In genomic region chr1:194341587-194341986, GRCh38 we compare ENCODE assay signal across 24 cellular contexts.
"Had no signal": no experiment of that assay in that cellular context is flagged by ENCODE, and none has a peak within 500 bp of the region (broad histone marks: within the 10 kb centered on the region; RNA-seq: fewer than 3 reads in every experiment).

No MANE protein-coding gene starts in this region.

- DNase-seq: activated CD4-positive, alpha-beta T cell treated with anti-CD3 and anti-CD28 coated beads, Interleukin-2, amount 50 U/mL, for 48 hours; activated naive CD4-positive, alpha-beta T cell treated with Interleukin-2 at 50 U/mL for 16 hours; activated naive CD8-positive, alpha-beta T cell treated with anti-CD3 and anti-CD28 coated beads, Interleukin-2, amount 10 ng/mL, durations not matched to agents 7 days and 5 days; amniotic stem cell; colonic mucosa; dorsolateral prefrontal cortex; effector memory CD8-positive, alpha-beta T cell; heart left ventricle; left ventricle myocardium superior; midbrain; natural killer cell; retina; sigmoid colon; stimulated activated CD4-positive, alpha-beta T cell treated with anti-CD3 and anti-CD28 coated beads, Interleukin-15, amount 100 ng/mL, for 24 hours; stimulated activated naive B cell treated with anti-CD40 and anti-IgM and Interleukin-4, amounts not matched to agents 10 μg/mL and 1 μg/mL and 100 μg/mL, for 72 hours; T-cell; upper lobe of left lung; WERI-Rb-1 had no signal

- H3K36me3 Mint-ChIP-seq: activated naive CD8-positive, alpha-beta T cell treated with anti-CD3 and anti-CD28 coated beads, Interleukin-2, amount 10 ng/mL, durations not matched to agents 7 days and 5 days; natural killer cell; stimulated activated naive B cell treated with anti-CD40 and anti-IgM and Interleukin-4, amounts not matched to agents 10 μg/mL and 1 μg/mL and 100 μg/mL, for 72 hours; T-cell had no signal

- H3K27ac Mint-ChIP-seq: activated naive CD8-positive, alpha-beta T cell treated with anti-CD3 and anti-CD28 coated beads, Interleukin-2, amount 10 ng/mL, durations not matched to agents 7 days and 5 days; activated T-helper 2 cell treated with anti-CD3 and anti-CD28 coated beads, Interferon-gamma antibody, Interleukin-2, Interleukin-4, amounts not matched to agents 10 μg/mL and 5 μg/mL and 100 μg/mL, durations not matched to agents 14 hours and 24 hours and 36 hours; effector memory CD8-positive, alpha-beta T cell; natural killer cell; progenitor cell of endocrine pancreas; stimulated activated naive B cell treated with anti-CD40 and anti-IgM and Interleukin-4, amounts not matched to agents 10 μg/mL and 1 μg/mL and 100 μg/mL, for 72 hours; T-cell had no signal

- ATAC-seq: effector memory CD8-positive, alpha-beta T cell; esophagus mucosa; heart left ventricle; left ventricle myocardium superior; natural killer cell; stimulated activated naive B cell treated with anti-CD40 and anti-IgM and Interleukin-4, amounts not matched to agents 10 μg/mL and 1 μg/mL and 100 μg/mL, for 72 hours; T-cell had no signal

- H3K27me3 ChIP-seq: breast epithelium, colonic mucosa, dorsolateral prefrontal cortex, heart left ventricle, sigmoid colon, upper lobe of left lung had no signal

- H3K9me3 ChIP-seq: breast epithelium, colonic mucosa, heart left ventricle, sigmoid colon, upper lobe of left lung had no signal

- H3K4me1 ChIP-seq: breast epithelium, colonic mucosa, heart left ventricle, sigmoid colon, upper lobe of left lung had no signal

- H3K27ac ChIP-seq: breast epithelium, colonic mucosa, dorsolateral prefrontal cortex, heart left ventricle, sigmoid colon, upper lobe of left lung, WERI-Rb-1 had no signal

- H3K27me3 Mint-ChIP-seq: activated naive CD8-positive, alpha-beta T cell treated with anti-CD3 and anti-CD28 coated beads, Interleukin-2, amount 10 ng/mL, durations not matched to agents 7 days and 5 days; central memory CD8-positive, alpha-beta T cell; effector memory CD8-positive, alpha-beta T cell; progenitor cell of endocrine pancreas; stimulated activated naive B cell treated with anti-CD40 and anti-IgM and Interleukin-4, amounts not matched to agents 10 μg/mL and 1 μg/mL and 100 μg/mL, for 72 hours; T-cell had no signal

- H3K9me3 Mint-ChIP-seq: activated naive CD8-positive, alpha-beta T cell treated with anti-CD3 and anti-CD28 coated beads, Interleukin-2, amount 10 ng/mL, durations not matched to agents 7 days and 5 days; activated T-helper 2 cell treated with anti-CD3 and anti-CD28 coated beads, Interferon-gamma antibody, Interleukin-2, Interleukin-4, amounts not matched to agents 10 μg/mL and 5 μg/mL and 100 μg/mL, durations not matched to agents 14 hours and 24 hours and 36 hours; effector memory CD8-positive, alpha-beta T cell; stimulated activated naive B cell treated with anti-CD40 and anti-IgM and Interleukin-4, amounts not matched to agents 10 μg/mL and 1 μg/mL and 100 μg/mL, for 72 hours; T-cell had no signal

- H3K4me3 Mint-ChIP-seq: activated naive CD8-positive, alpha-beta T cell treated with anti-CD3 and anti-CD28 coated beads, Interleukin-2, amount 10 ng/mL, durations not matched to agents 7 days and 5 days; central memory CD8-positive, alpha-beta T cell; effector memory CD8-positive, alpha-beta T cell; natural killer cell; stimulated activated naive B cell treated with anti-CD40 and anti-IgM and Interleukin-4, amounts not matched to agents 10 μg/mL and 1 μg/mL and 100 μg/mL, for 72 hours; T-cell had no signal

- H3K36me3 ChIP-seq: breast epithelium, colonic mucosa, heart left ventricle, sigmoid colon, upper lobe of left lung, WERI-Rb-1 had no signal

- H3K4me3 ChIP-seq: breast epithelium, colonic mucosa, dorsolateral prefrontal cortex, heart left ventricle, sigmoid colon, smooth muscle cell, upper lobe of left lung had no signal

- H3K4me1 Mint-ChIP-seq: activated naive CD8-positive, alpha-beta T cell treated with anti-CD3 and anti-CD28 coated beads, Interleukin-2, amount 10 ng/mL, durations not matched to agents 7 days and 5 days; central memory CD8-positive, alpha-beta T cell; natural killer cell; stimulated activated naive B cell treated with anti-CD40 and anti-IgM and Interleukin-4, amounts not matched to agents 10 μg/mL and 1 μg/mL and 100 μg/mL, for 72 hours; T-cell had no signal
